ENCODE assay signal across 20 cellular contexts in the genomic region with DNA sequence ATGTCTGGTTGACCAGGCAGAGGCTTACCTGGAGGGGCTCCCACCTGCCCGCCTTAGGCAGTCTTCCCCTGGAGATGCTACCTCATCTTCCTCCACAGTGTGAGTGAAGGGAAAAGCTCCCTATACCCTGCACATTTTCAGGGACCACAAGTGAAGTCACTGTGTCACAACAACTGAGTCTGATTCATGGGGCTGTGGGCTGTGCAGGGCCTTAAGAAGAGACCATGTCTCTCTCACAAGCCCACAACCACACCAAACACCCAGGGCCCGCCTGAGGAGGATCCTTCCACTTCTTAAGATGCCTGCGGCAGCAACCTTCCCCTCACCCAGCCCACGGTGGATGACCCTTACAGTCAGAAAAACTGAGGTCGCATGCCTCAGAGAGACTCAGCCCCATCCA.
"Had no signal": no experiment of that assay in that cellular context is flagged by ENCODE, and none has a peak within 500 bp of the region (broad histone marks: within the 10 kb centered on the region; RNA-seq: fewer than 3 reads in every experiment).

No MANE protein-coding gene starts in this region.

- H3K9me3 ChIP-seq: neutrophil had no signal

- H3K27me3 ChIP-seq: hepatocyte, neutrophil had no signal

- H3K4me2 ChIP-seq: hepatocyte had no signal

- ATAC-seq: naive thymus-derived CD4-positive, alpha-beta T cell; sciatic nerve; SK-N-SH treated with all-trans-retinoic acid at 6 μM for 48 hours; stimulated activated naive B cell treated with anti-CD40 and anti-IgM and Interleukin-4, amounts not matched to agents 10 μg/mL and 1 μg/mL and 100 μg/mL, for 72 hours; T-cell had no signal

- DNase-seq: activated CD4-positive, alpha-beta T cell treated with anti-CD3 and anti-CD28 coated beads, Interleukin-2, amount 10 ng/mL, durations not matched to agents 24 days and 14 days; activated CD4-positive, CD25-positive, alpha-beta regulatory T cell; activated CD8-positive, alpha-beta memory T cell treated with anti-CD3 and anti-CD28 coated beads for 24 hours; activated CD8-positive, alpha-beta memory T cell treated with anti-CD3 and anti-CD28 coated beads, Interleukin-2, amount 50 U/mL, for 48 hours; activated naive CD4-positive, alpha-beta T cell treated with anti-CD3 and anti-CD28 coated beads, Interleukin-2, amount 10 ng/mL, durations not matched to agents 7 days and 5 days; effector memory CD4-positive, alpha-beta T cell; foreskin fibroblast; mesendoderm; naive thymus-derived CD4-positive, alpha-beta T cell; stimulated activated CD4-positive, alpha-beta T cell treated with anti-CD3 and anti-CD28 coated beads, Interleukin-4, amount 100 ng/mL, for 24 hours; stimulated activated naive B cell treated with anti-CD40 and anti-IgM and Interleukin-4, amounts not matched to agents 10 μg/mL and 1 μg/mL and 100 μg/mL, for 72 hours; T-cell; T-helper 9 cell had no signal

- H3K27ac ChIP-seq: hepatocyte, neutrophil, parathyroid adenoma had no signal

- H2AFZ ChIP-seq: hepatocyte, parathyroid adenoma had no signal

- H3K27ac Mint-ChIP-seq: activated CD4-positive, alpha-beta T cell treated with anti-CD3 and anti-CD28 coated beads, Interleukin-2, amount 10 ng/mL, durations not matched to agents 24 days and 14 days; activated naive CD4-positive, alpha-beta T cell treated with anti-CD3 and anti-CD28 coated beads, Interleukin-2, amount 10 ng/mL, durations not matched to agents 7 days and 5 days; dendritic cell treated with granulocyte-macrophage colony-stimulating factor and Interleukin-4, amounts not matched to agents 40 ng/mL and 50 ng/mL, for 4 days; type B pancreatic cell had no signal

- H3K9ac ChIP-seq: parathyroid adenoma had no signal

- H3K9me3 Mint-ChIP-seq: activated CD4-positive, alpha-beta T cell treated with anti-CD3 and anti-CD28 coated beads, Interleukin-2, amount 10 ng/mL, durations not matched to agents 24 days and 14 days; activated naive CD4-positive, alpha-beta T cell treated with anti-CD3 and anti-CD28 coated beads, Interleukin-2, amount 10 ng/mL, durations not matched to agents 7 days and 5 days; dendritic cell treated with granulocyte-macrophage colony-stimulating factor and Interleukin-4, amounts not matched to agents 40 ng/mL and 50 ng/mL, for 4 days; naive thymus-derived CD4-positive, alpha-beta T cell; stimulated activated naive B cell treated with anti-CD40 and anti-IgM and Interleukin-4, amounts not matched to agents 10 μg/mL and 1 μg/mL and 100 μg/mL, for 72 hours; T-cell; type B pancreatic cell had no signal

- H3K27me3 Mint-ChIP-seq: activated CD4-positive, alpha-beta T cell treated with anti-CD3 and anti-CD28 coated beads, Interleukin-2, amount 10 ng/mL, durations not matched to agents 24 days and 14 days; activated naive CD4-positive, alpha-beta T cell treated with anti-CD3 and anti-CD28 coated beads, Interleukin-2, amount 10 ng/mL, durations not matched to agents 7 days and 5 days; dendritic cell treated with granulocyte-macrophage colony-stimulating factor and Interleukin-4, amounts not matched to agents 40 ng/mL and 50 ng/mL, for 4 days; naive thymus-derived CD4-positive, alpha-beta T cell; stimulated activated naive B cell treated with anti-CD40 and anti-IgM and Interleukin-4, amounts not matched to agents 10 μg/mL and 1 μg/mL and 100 μg/mL, for 72 hours; T-cell; type B pancreatic cell had no signal

- H3K4me3 Mint-ChIP-seq: activated CD4-positive, alpha-beta T cell treated with anti-CD3 and anti-CD28 coated beads, Interleukin-2, amount 10 ng/mL, durations not matched to agents 24 days and 14 days; activated naive CD4-positive, alpha-beta T cell treated with anti-CD3 and anti-CD28 coated beads, Interleukin-2, amount 10 ng/mL, durations not matched to agents 7 days and 5 days; dendritic cell treated with granulocyte-macrophage colony-stimulating factor and Interleukin-4, amounts not matched to agents 40 ng/mL and 50 ng/mL, for 4 days; naive thymus-derived CD4-positive, alpha-beta T cell; stimulated activated naive B cell treated with anti-CD40 and anti-IgM and Interleukin-4, amounts not matched to agents 10 μg/mL and 1 μg/mL and 100 μg/mL, for 72 hours; T-cell; type B pancreatic cell had no signal

- H3K4me3 ChIP-seq: hepatocyte had no signal
